In the genomic region with DNA sequence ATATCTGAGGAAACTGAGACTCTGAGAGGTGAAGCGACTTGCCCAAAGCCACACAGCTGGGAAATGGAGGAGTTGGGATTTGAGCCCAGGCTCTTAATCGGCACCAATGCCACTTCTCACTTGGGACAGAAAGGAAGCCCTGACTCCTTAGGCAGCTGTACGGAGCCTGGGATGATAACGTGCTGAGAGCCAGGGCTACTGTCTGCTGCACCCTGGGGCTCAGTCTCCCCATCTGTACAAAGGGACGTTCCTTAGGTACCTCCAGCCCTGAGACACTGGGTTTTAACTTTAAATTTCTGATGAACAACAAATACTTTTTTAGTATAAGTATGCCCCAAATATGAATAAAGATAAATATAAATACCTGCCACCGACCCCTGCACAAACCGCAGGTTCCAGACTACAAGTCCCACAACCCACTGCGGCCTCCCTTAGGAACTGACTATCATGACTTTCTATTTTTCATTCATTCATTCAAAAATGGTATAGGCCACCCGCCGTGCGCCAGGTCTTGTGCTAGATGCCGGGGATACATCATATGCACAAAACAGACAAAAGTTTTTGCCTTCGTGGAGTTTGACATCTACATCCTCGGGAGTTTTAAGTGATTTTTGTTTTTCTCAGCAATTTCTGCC, we compare ENCODE assay signal across 8 cellular contexts. TPM values are rescaled to one million over a fixed set of nuclear protein-coding genes. Genes with fewer than 3 reads are reported as not detected.
DNase-seq lines count a peak whose midpoint lies in the region; ATAC-seq and TF ChIP-seq lines count a peak whose summit lies in the region.

No MANE protein-coding gene starts in this region.

- no peak for TF ChIP-seq CTCF in HEK293 (tag by site-specific recombination; IDR thresholded peaks at IDR 0.05)
- TF ChIP-seq CTCF in VCaP (conservative IDR thresholded peaks at IDR 0.05), result no peak

- no peaks in the 10 kb centered on the region for H3K9me3 ChIP-seq in HEK293 (ENCODE audit: control insufficient read depth, insufficient read depth, low read depth, low read length)

- peaks cover 0 to 23% of the 10 kb centered on the region in 2 experiments; a peak in 1 of 3 replicates for H3K36me3 ChIP-seq in HEK293 (ENCODE audit: control insufficient read depth in 2 of 2, insufficient read depth in 1 of 2, low read length in 2 of 2)

- H3K27ac ChIP-seq in HEK293 (ENCODE audit: extremely low read depth, low read depth, low read length) (no peak overlapping the region; the same call in 1 of the 2 replicates), VCaP (peak overlapping the region; percentile 68)

- no peaks in the 10 kb centered on the region for H3K9me3 Mint-ChIP-seq in dendritic cell treated with granulocyte-macrophage colony-stimulating factor and Interleukin-4, amounts not matched to agents 40 ng/mL and 50 ng/mL, for 4 days
- H3K9me3 Mint-ChIP-seq in stimulated activated naive B cell treated with anti-CD40 and anti-IgM and Interleukin-4, amounts not matched to agents 10 μg/mL and 1 μg/mL and 100 μg/mL, for 72 hours, result no peaks in the 10 kb centered on the region

- peak; percentile 86 for DNase-seq in DMS53 treated with DMSO at 0.1 percent for 48 hours (lab: John Stamatoyannopoulos, UW; ENCODE audit: unreplicated experiment)
- peak; percentile 92 for DNase-seq in NCI-H1105 treated with DMSO at 0.1 percent for 48 hours (lab: John Stamatoyannopoulos, UW)
- peak; percentile 72 to 82 for DNase-seq in lung microvascular endothelial cell (ENCODE audit: low read depth in 2 of 2)
- DNase-seq in stimulated activated naive B cell treated with anti-CD40 and anti-IgM and Interleukin-4, amounts not matched to agents 10 μg/mL and 1 μg/mL and 100 μg/mL, for 72 hours, result no peak
- no peak for DNase-seq in NCI-H2107 treated with DMSO at 0.1 percent for 48 hours (lab: John Stamatoyannopoulos, UW; ENCODE audit: unreplicated experiment)

- no peaks in the 10 kb centered on the region for H3K27me3 Mint-ChIP-seq in dendritic cell treated with granulocyte-macrophage colony-stimulating factor and Interleukin-4, amounts not matched to agents 40 ng/mL and 50 ng/mL, for 4 days
- no peaks in the 10 kb centered on the region for H3K27me3 Mint-ChIP-seq in stimulated activated naive B cell treated with anti-CD40 and anti-IgM and Interleukin-4, amounts not matched to agents 10 μg/mL and 1 μg/mL and 100 μg/mL, for 72 hours

- peak overlapping the region; percentile 98 for H3K4me3 ChIP-seq in HEK293 (ENCODE audit: low read depth, low read length)

- H3K4me1 ChIP-seq in HEK293 (ENCODE audit: control insufficient read depth, insufficient read depth, low read length), result peaks cover 5% of the 10 kb centered on the region

- H3K4me3 Mint-ChIP-seq in dendritic cell treated with granulocyte-macrophage colony-stimulating factor and Interleukin-4, amounts not matched to agents 40 ng/mL and 50 ng/mL, for 4 days, result peak overlapping the region; percentile 97
- peak overlapping the region; percentile 96 to 99 for H3K4me3 Mint-ChIP-seq in stimulated activated naive B cell treated with anti-CD40 and anti-IgM and Interleukin-4, amounts not matched to agents 10 μg/mL and 1 μg/mL and 100 μg/mL, for 72 hours

- peaks cover 67% of the 10 kb centered on the region for H3K4me1 Mint-ChIP-seq in dendritic cell treated with granulocyte-macrophage colony-stimulating factor and Interleukin-4, amounts not matched to agents 40 ng/mL and 50 ng/mL, for 4 days (ENCODE audit: low read depth)
- H3K4me1 Mint-ChIP-seq in stimulated activated naive B cell treated with anti-CD40 and anti-IgM and Interleukin-4, amounts not matched to agents 10 μg/mL and 1 μg/mL and 100 μg/mL, for 72 hours, result peaks cover 43 to 73% of the 10 kb centered on the region in 2 donors

- peak; percentile 37 to 38 for ATAC-seq in stimulated activated naive B cell treated with anti-CD40 and anti-IgM and Interleukin-4, amounts not matched to agents 10 μg/mL and 1 μg/mL and 100 μg/mL, for 72 hours (replicated peaks)

- H3K27ac Mint-ChIP-seq in dendritic cell treated with granulocyte-macrophage colony-stimulating factor and Interleukin-4, amounts not matched to agents 40 ng/mL and 50 ng/mL, for 4 days, result peak overlapping the region; percentile 98
- H3K27ac Mint-ChIP-seq in stimulated activated naive B cell treated with anti-CD40 and anti-IgM and Interleukin-4, amounts not matched to agents 10 μg/mL and 1 μg/mL and 100 μg/mL, for 72 hours, result peak overlapping the region; percentile 98

- intact Hi-C loops in dendritic cell treated with granulocyte-macrophage colony-stimulating factor and Interleukin-4, amounts not matched to agents 40 ng/mL and 50 ng/mL, for 4 days (cut with micrococcal nuclease), result no loop called here

- POLR2A ChIA-PET in HEK293 (lab: Yijun Ruan, JAX), result no interaction called here

- CTCF ChIA-PET in HEK293 (lab: Yijun Ruan, JAX), result interaction anchor here (1.5 kb wide), 2 partner anchors 109 to 234 kb away, joined by 3 to 4 read pairs; no protein-coding TSS in a partner anchor

- H3K36me3 Mint-ChIP-seq in dendritic cell treated with granulocyte-macrophage colony-stimulating factor and Interleukin-4, amounts not matched to agents 40 ng/mL and 50 ng/mL, for 4 days (ENCODE audit: low read depth), result peaks cover 40% of the 10 kb centered on the region
- peaks cover 29 to 35% of the 10 kb centered on the region in 2 donors for H3K36me3 Mint-ChIP-seq in stimulated activated naive B cell treated with anti-CD40 and anti-IgM and Interleukin-4, amounts not matched to agents 10 μg/mL and 1 μg/mL and 100 μg/mL, for 72 hours

TF ChIP-seq in HEK293, 187 proteins besides CTCF, POLR2A, EP300 and RAD21 (continues in another document):
- TF ChIP-seq ZNF10 (tag by site-specific recombination; IDR thresholded peaks at IDR 0.05) (no peak), ZNF654 (tag by site-specific recombination; IDR thresholded peaks at IDR 0.05; ENCODE audit: low read depth) (no peak; the same call in 1 of the 2 replicates), ZNF830 (tag by site-specific recombination; IDR thresholded peaks at IDR 0.05; ENCODE audit: low read depth) (no peak), GLI2 (tag by site-specific recombination; IDR thresholded peaks at IDR 0.05; ENCODE audit: borderline replicate concordance, low read depth) (no peak), ZSCAN30 (tag by site-specific recombination; IDR thresholded peaks at IDR 0.05) (0 out of 2 replicates have a peak, but pooled peaks have one; percentile 13), ZNF2 (tag by site-specific recombination; IDR thresholded peaks at IDR 0.05) (no peak), ZNF214 (tag by site-specific recombination; IDR thresholded peaks at IDR 0.05; ENCODE audit: borderline replicate concordance) (no peak), ZNF701 (tag by site-specific recombination; IDR thresholded peaks at IDR 0.05) (no peak), PRDM1 (tag by site-specific recombination; IDR thresholded peaks at IDR 0.05) (no peak), ZXDB (tag by site-specific recombination; IDR thresholded peaks at IDR 0.05) (no peak), ZNF561 (tag by site-specific recombination; IDR thresholded peaks at IDR 0.05; ENCODE audit: borderline replicate concordance) (0 out of 2 replicates have a peak, but pooled peaks have one; percentile 20), ZNF791 (tag by site-specific recombination; IDR thresholded peaks at IDR 0.05) (no peak), ZNF146 (tag by site-specific recombination; IDR thresholded peaks at IDR 0.05) (no peak), ZNF677 (tag by site-specific recombination; IDR thresholded peaks at IDR 0.05) (no peak), ZBTB20 (tag by site-specific recombination; IDR thresholded peaks at IDR 0.05) (0 out of 2 replicates have a peak, but pooled peaks have one; percentile 24)
- TF ChIP-seq, protein P1, sequence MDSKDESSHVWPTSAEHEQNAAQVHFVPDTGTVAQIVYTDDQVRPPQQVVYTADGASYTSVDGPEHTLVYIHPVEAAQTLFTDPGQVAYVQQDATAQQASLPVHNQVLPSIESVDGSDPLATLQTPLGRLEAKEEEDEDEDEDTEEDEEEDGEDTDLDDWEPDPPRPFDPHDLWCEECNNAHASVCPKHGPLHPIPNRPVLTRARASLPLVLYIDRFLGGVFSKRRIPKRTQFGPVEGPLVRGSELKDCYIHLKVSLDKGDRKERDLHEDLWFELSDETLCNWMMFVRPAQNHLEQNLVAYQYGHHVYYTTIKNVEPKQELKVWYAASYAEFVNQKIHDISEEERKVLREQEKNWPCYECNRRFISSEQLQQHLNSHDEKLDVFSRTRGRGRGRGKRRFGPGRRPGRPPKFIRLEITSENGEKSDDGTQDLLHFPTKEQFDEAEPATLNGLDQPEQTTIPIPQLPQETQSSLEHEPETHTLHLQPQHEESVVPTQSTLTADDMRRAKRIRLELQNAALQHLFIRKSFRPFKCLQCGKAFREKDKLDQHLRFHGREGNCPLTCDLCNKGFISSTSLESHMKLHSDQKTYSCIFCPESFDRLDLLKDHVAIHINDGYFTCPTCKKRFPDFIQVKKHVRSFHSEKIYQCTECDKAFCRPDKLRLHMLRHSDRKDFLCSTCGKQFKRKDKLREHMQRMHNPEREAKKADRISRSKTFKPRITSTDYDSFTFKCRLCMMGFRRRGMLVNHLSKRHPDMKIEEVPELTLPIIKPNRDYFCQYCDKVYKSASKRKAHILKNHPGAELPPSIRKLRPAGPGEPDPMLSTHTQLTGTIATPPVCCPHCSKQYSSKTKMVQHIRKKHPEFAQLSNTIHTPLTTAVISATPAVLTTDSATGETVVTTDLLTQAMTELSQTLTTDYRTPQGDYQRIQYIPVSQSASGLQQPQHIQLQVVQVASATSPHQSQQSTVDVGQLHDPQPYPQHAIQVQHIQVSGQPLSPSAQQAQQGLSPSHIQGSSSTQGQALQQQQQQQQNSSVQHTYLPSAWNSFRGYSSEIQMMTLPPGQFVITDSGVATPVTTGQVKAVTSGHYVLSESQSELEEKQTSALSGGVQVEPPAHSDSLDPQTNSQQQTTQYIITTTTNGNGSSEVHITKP (tag by site-specific recombination; IDR thresholded peaks at IDR 0.05), result peak; percentile 93
- TF ChIP-seq, protein P2, sequence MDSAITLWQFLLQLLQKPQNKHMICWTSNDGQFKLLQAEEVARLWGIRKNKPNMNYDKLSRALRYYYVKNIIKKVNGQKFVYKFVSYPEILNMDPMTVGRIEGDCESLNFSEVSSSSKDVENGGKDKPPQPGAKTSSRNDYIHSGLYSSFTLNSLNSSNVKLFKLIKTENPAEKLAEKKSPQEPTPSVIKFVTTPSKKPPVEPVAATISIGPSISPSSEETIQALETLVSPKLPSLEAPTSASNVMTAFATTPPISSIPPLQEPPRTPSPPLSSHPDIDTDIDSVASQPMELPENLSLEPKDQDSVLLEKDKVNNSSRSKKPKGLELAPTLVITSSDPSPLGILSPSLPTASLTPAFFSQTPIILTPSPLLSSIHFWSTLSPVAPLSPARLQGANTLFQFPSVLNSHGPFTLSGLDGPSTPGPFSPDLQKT (IDR thresholded peaks at IDR 0.05; ENCODE audit: borderline replicate concordance, low read depth, low read length), result no peak

RNA-seq across cellular contexts. Expression of a gene that starts 0.8 kb away (rescaled TPM):
- total RNA-seq in lung microvascular endothelial cell, result 26.2 and 31.2 TPM in 2 replicates

RNA-seq across cellular contexts. Expression of a gene that starts 6.4 kb away (rescaled TPM):
- under 0.01 and 0.44 TPM in 2 replicates for total RNA-seq in lung microvascular endothelial cell

RNA-seq across cellular contexts. Expression of a gene that starts 39.5 kb away (rescaled TPM):
- total RNA-seq in lung microvascular endothelial cell, result not detected in 2 replicates

RNA-seq across cellular contexts. Expression of a gene that starts 49.1 kb away (rescaled TPM):
- under 0.01 TPM in 1 of 2 replicates, not detected in the other for total RNA-seq in lung microvascular endothelial cell

Comparison
In these comparisons a context has a peak if more than half of its experiments do, and no peak if none do; other contexts are left out.
1. DNase-seq: peak in DMS53 treated with DMSO at 0.1 percent for 48 hours (single experiment), NCI-H1105 treated with DMSO at 0.1 percent for 48 hours (single experiment) and lung microvascular endothelial cell (2 of 2); none in stimulated activated naive B cell treated with anti-CD40 and anti-IgM and Interleukin-4, amounts not matched to agents 10 μg/mL and 1 μg/mL and 100 μg/mL, for 72 hours (single experiment) and NCI-H2107 treated with DMSO at 0.1 percent for 48 hours (single experiment).